1 cellular context compared by ENCODE assay signal in the genomic region with DNA sequence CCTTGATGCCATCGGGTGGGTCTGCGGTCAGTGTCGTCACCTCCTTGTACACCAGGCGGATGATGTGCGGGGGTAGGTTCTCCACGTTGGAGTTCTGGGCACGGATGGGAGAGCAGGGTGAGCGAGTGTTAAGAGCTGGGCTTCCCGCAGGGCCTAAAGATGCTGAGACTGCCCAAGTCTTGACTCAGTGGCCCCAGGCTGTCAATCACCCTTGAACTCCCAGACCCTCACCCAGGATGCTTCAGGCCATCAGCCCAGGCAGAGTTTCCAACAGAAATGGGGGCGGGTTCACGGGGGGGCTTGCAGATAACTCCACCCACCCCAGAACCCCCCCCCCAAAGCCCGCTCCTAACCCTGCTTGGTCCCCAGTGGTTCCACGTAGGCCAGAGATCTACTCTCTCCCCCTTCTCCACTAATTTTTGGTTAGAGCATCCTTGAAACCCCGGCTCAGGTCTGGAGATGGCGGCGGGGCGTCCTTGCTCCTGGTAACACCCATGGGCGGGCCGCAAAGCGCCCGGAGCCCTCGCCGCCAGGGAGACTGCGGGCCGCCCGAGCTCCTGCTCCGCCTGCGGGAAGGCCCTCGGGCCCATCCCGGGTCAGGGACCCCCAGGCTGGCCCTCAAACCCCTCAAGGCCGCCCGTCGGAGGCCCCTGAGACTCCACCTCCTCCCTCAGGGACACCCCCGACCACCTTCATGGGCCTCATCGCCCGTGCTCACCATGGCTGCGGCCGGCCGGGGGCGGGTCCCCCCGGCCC.
TF ChIP-seq lines count a peak whose summit lies in the region.

No MANE protein-coding gene starts in this region.

TF ChIP-seq in SK-N-SH treated with all-trans-retinoic acid at 6 μM for 48 hours, 23 proteins besides CTCF, POLR2A, EP300 and RAD21 (continued from another document):
- TF ChIP-seq, protein P1, sequence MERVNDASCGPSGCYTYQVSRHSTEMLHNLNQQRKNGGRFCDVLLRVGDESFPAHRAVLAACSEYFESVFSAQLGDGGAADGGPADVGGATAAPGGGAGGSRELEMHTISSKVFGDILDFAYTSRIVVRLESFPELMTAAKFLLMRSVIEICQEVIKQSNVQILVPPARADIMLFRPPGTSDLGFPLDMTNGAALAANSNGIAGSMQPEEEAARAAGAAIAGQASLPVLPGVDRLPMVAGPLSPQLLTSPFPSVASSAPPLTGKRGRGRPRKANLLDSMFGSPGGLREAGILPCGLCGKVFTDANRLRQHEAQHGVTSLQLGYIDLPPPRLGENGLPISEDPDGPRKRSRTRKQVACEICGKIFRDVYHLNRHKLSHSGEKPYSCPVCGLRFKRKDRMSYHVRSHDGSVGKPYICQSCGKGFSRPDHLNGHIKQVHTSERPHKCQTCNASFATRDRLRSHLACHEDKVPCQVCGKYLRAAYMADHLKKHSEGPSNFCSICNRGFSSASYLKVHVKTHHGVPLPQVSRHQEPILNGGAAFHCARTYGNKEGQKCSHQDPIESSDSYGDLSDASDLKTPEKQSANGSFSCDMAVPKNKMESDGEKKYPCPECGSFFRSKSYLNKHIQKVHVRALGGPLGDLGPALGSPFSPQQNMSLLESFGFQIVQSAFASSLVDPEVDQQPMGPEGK (CRISPR knock-in tag; IDR thresholded peaks at IDR 0.05; ENCODE audit: borderline replicate concordance) = no peak
- TF ChIP-seq SNAI2 (CRISPR knock-in tag; IDR thresholded peaks at IDR 0.05) (no peak), ZNF70 (CRISPR knock-in tag; IDR thresholded peaks at IDR 0.05) (no peak), TCF4 (CRISPR knock-in tag; IDR thresholded peaks at IDR 0.05; ENCODE audit: borderline replicate concordance) (no peak), OSR1 (CRISPR knock-in tag; IDR thresholded peaks at IDR 0.05) (no peak), ZC3H10 (CRISPR knock-in tag; IDR thresholded peaks at IDR 0.05) (no peak)
TF ChIP-seq in SK-N-SH treated with all-trans-retinoic acid at 6 μM for 48 hours: peak in this region for 0.
